ENCODE assay signal across 1 cellular context in the genomic region with DNA sequence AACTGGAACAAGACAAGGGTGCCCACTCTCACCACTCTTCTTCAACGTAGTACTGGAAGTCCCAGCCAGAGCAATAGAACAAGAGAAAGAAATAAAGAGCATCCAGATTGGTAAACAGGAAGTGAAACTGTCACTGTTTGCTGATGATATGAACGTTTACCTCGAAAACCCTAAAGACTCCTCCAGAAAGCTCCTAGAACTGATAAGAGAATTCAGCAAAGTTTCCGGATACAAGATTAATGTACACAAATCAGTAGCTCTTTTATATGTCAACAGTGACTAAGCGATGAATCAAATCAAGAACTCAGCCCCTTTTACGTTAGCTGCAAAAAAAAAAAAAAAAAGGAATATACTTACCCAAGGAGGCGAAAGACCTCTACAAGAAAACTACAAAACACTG.
TF ChIP-seq lines count a peak whose summit lies in the region.

No MANE protein-coding gene starts in this region.

TF ChIP-seq in endothelial cell of umbilical vein, 7 proteins besides CTCF, POLR2A, EP300 and RAD21:
- TF ChIP-seq MYC (IDR thresholded peaks at IDR 0.05; ENCODE audit: low read depth, low read length) (no peak), GATA2 (IDR thresholded peaks at IDR 0.05; ENCODE audit: insufficient read depth, insufficient read length, low read depth, low read length) (no peak), JUN (IDR thresholded peaks at IDR 0.05; ENCODE audit: borderline replicate concordance, insufficient read depth, insufficient read length, low read depth) (no peak), POLR2AphosphoS5 (IDR thresholded peaks at IDR 0.05; ENCODE audit: insufficient read depth, low read depth, low read length) (no peak), EZH2 (IDR thresholded peaks at IDR 0.05; ENCODE audit: borderline replicate concordance, low read depth, low read length, severe bottlenecking) (no peak), FOS (IDR thresholded peaks at IDR 0.05; ENCODE audit: borderline replicate concordance, insufficient read depth, low read length) (no peak)
- TF ChIP-seq, protein P1, sequence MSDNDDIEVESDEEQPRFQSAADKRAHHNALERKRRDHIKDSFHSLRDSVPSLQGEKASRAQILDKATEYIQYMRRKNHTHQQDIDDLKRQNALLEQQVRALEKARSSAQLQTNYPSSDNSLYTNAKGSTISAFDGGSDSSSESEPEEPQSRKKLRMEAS (IDR thresholded peaks at IDR 0.05; ENCODE audit: insufficient read depth, insufficient read length) = no peak
